In genomic region chr11:124897681-124898680, GRCh38 we compare ENCODE assay signal across 10 cellular contexts. TPM values are rescaled to one million over a fixed set of nuclear protein-coding genes. Genes with fewer than 3 reads are reported as not detected.
A peak's percentile ranks its signal among the peaks of the same experiment; 100 is the strongest.
DNase-seq lines count a peak whose midpoint lies in the region; ATAC-seq and TF ChIP-seq lines count a peak whose summit lies in the region.
"Had no signal": no experiment of that assay in that cellular context is flagged by ENCODE, and none has a peak within 500 bp of the region (broad histone marks: within the 10 kb centered on the region; RNA-seq: fewer than 3 reads in every experiment).

Gene ROBO4, minus strand, starts transcription at chr11:124897865. Its CDS starts 70 bp downstream, at chr11:124897795.

- H3K4me1 ChIP-seq in mesenchymal stem cell (ENCODE audit: control insufficient read depth, insufficient read depth, low read depth, low read length) = peaks cover 28% of the 10 kb centered on the region
- H3K4me1 ChIP-seq in uterus = no peaks in the 10 kb centered on the region

- H3K14ac ChIP-seq in mesenchymal stem cell (ENCODE audit: low read length in 2 of 2) = peak within 1 kb of the TSS in 1 of 2 experiments; percentile 49

- peak within 1 kb of the TSS; percentile 2 to 76 for H2BK12ac ChIP-seq in mesenchymal stem cell (ENCODE audit: low read length in 2 of 2)

- H3K4me3 Mint-ChIP-seq in T-helper 2 cell treated with Interferon-gamma antibody and Interleukin-4, amounts not matched to agents 5 μg/mL and 100 μg/mL, for 36 hours = no peak within 1 kb of the TSS
- no peak within 1 kb of the TSS for H3K4me3 Mint-ChIP-seq in stimulated activated naive B cell treated with anti-CD40 and anti-IgM and Interleukin-4, amounts not matched to agents 10 μg/mL and 1 μg/mL and 100 μg/mL, for 72 hours

- TF ChIP-seq CTCF in uterus (IDR thresholded peaks at IDR 0.05) = no peak

- H3K27ac Mint-ChIP-seq in T-helper 2 cell treated with Interferon-gamma antibody and Interleukin-4, amounts not matched to agents 5 μg/mL and 100 μg/mL, for 36 hours = peak within 1 kb of the TSS; percentile 12
- H3K27ac Mint-ChIP-seq in stimulated activated naive B cell treated with anti-CD40 and anti-IgM and Interleukin-4, amounts not matched to agents 10 μg/mL and 1 μg/mL and 100 μg/mL, for 72 hours = no peak within 1 kb of the TSS

- peak within 1 kb of the TSS; percentile 44 for H2BK15ac ChIP-seq in mesenchymal stem cell (ENCODE audit: low read depth, poor library complexity, severe bottlenecking)

- H3K9me3 ChIP-seq in mesenchymal stem cell (ENCODE audit: control insufficient read depth, low read length) = no peaks in the 10 kb centered on the region
- no peaks in the 10 kb centered on the region for H3K9me3 ChIP-seq in uterus

- peak within 1 kb of the TSS; percentile 87 for H3K27ac ChIP-seq in mesenchymal stem cell (ENCODE audit: low read length, poor library complexity, severe bottlenecking)
- peak within 1 kb of the TSS; percentile 32 to 61 for H3K27ac ChIP-seq in uterus
- H3K27ac ChIP-seq: 22Rv1, VCaP had no signal

- no peaks in the 10 kb centered on the region for H3K9me3 Mint-ChIP-seq in T-helper 2 cell treated with Interferon-gamma antibody and Interleukin-4, amounts not matched to agents 5 μg/mL and 100 μg/mL, for 36 hours
- no peaks in the 10 kb centered on the region for H3K9me3 Mint-ChIP-seq in stimulated activated naive B cell treated with anti-CD40 and anti-IgM and Interleukin-4, amounts not matched to agents 10 μg/mL and 1 μg/mL and 100 μg/mL, for 72 hours

- no peaks in the 10 kb centered on the region for H3K36me3 Mint-ChIP-seq in T-helper 2 cell treated with Interferon-gamma antibody and Interleukin-4, amounts not matched to agents 5 μg/mL and 100 μg/mL, for 36 hours (ENCODE audit: low read depth)
- H3K36me3 Mint-ChIP-seq in stimulated activated naive B cell treated with anti-CD40 and anti-IgM and Interleukin-4, amounts not matched to agents 10 μg/mL and 1 μg/mL and 100 μg/mL, for 72 hours = no peaks in the 10 kb centered on the region

- DNase-seq in T-helper 2 cell treated with Interferon-gamma antibody and Interleukin-4, amounts not matched to agents 5 μg/mL and 100 μg/mL, for 36 hours (ENCODE audit: low spot score) = no peak
- DNase-seq in T-helper 2 cell (no peak), ecto neural progenitor cell (ENCODE audit: low spot score) (peak; percentile 52), mesenchymal stem cell (peak; percentile 79), uterus (peak; percentile 26 to 56)
- DNase-seq in stimulated activated naive B cell treated with anti-CD40 and anti-IgM and Interleukin-4, amounts not matched to agents 10 μg/mL and 1 μg/mL and 100 μg/mL, for 72 hours = no peak

- peak within 1 kb of the TSS; percentile 54 for H2AK5ac ChIP-seq in mesenchymal stem cell (ENCODE audit: low read length, severe bottlenecking)

- intact Hi-C loops in uterus (cut with DNase I; ENCODE audit: low total_unique reads) = no loop called here

- H3K4ac ChIP-seq in mesenchymal stem cell (ENCODE audit: low read depth in 1 of 2, low read length in 2 of 2) = peak within 1 kb of the TSS; percentile 49 to 82

- H3K36me3 ChIP-seq in mesenchymal stem cell (ENCODE audit: control insufficient read depth in 1 of 2, insufficient read depth in 2 of 2, low read depth in 1 of 2, low read length in 2 of 2) (peaks cover 0 to 3% of the 10 kb centered on the region in 2 experiments), uterus (no peaks in the 10 kb centered on the region)

- peak within 1 kb of the TSS; percentile 87 for H4K91ac ChIP-seq in mesenchymal stem cell (ENCODE audit: low read length)

- TF ChIP-seq POLR2A in uterus (IDR thresholded peaks at IDR 0.05) = no peak

- peak within 1 kb of the TSS; percentile 92 for H4K8ac ChIP-seq in mesenchymal stem cell (ENCODE audit: low read length)

- H3K27me3 ChIP-seq in mesenchymal stem cell (ENCODE audit: control insufficient read depth in 1 of 2, insufficient read depth in 1 of 2, low read length in 2 of 2) (no peaks in the 10 kb centered on the region), uterus (no peaks in the 10 kb centered on the region)

- peak within 1 kb of the TSS; percentile 72 for H2AFZ ChIP-seq in mesenchymal stem cell (ENCODE audit: low read depth, low read length)

- peak within 1 kb of the TSS in 1 of 2 experiments; percentile 53 for H3K4me3 ChIP-seq in mesenchymal stem cell (ENCODE audit: insufficient read depth in 1 of 2, low read depth in 1 of 2, low read length in 2 of 2)
- peak within 1 kb of the TSS in 1 of 2 donors; percentile 21 for H3K4me3 ChIP-seq in uterus

- peak within 1 kb of the TSS; percentile 47 for H2BK5ac ChIP-seq in mesenchymal stem cell (ENCODE audit: low read depth, low read length, poor library complexity, severe bottlenecking)

- H3K23ac ChIP-seq in mesenchymal stem cell (ENCODE audit: low read length in 2 of 2) = no peak within 1 kb of the TSS

- peak within 1 kb of the TSS; percentile 35 for H2BK120ac ChIP-seq in mesenchymal stem cell (ENCODE audit: low read depth, low read length)

- peaks cover 25% of the 10 kb centered on the region for H3K27me3 Mint-ChIP-seq in T-helper 2 cell treated with Interferon-gamma antibody and Interleukin-4, amounts not matched to agents 5 μg/mL and 100 μg/mL, for 36 hours (ENCODE audit: low read depth)
- peaks cover 40 to 45% of the 10 kb centered on the region in 2 donors for H3K27me3 Mint-ChIP-seq in stimulated activated naive B cell treated with anti-CD40 and anti-IgM and Interleukin-4, amounts not matched to agents 10 μg/mL and 1 μg/mL and 100 μg/mL, for 72 hours

- H3K4me1 Mint-ChIP-seq in T-helper 2 cell treated with Interferon-gamma antibody and Interleukin-4, amounts not matched to agents 5 μg/mL and 100 μg/mL, for 36 hours (ENCODE audit: low read depth) = peaks cover 2% of the 10 kb centered on the region
- peaks cover 0 to 2% of the 10 kb centered on the region in 2 donors for H3K4me1 Mint-ChIP-seq in stimulated activated naive B cell treated with anti-CD40 and anti-IgM and Interleukin-4, amounts not matched to agents 10 μg/mL and 1 μg/mL and 100 μg/mL, for 72 hours

- no peak within 1 kb of the TSS for H3K4me2 ChIP-seq in mesenchymal stem cell (ENCODE audit: low read length, poor library complexity, severe bottlenecking)

- H3K18ac ChIP-seq in mesenchymal stem cell (ENCODE audit: low read depth in 1 of 2, low read length in 2 of 2) = peak within 1 kb of the TSS; percentile 63 to 68

- no peaks in the 10 kb centered on the region for H3K79me1 ChIP-seq in mesenchymal stem cell (replicated peaks; ENCODE audit: low read length, poor library complexity, severe bottlenecking)

- ATAC-seq in HG02870 (IDR thresholded peaks at IDR 0.05; ENCODE audit: unreplicated experiment) (no peak), HG02759 (IDR thresholded peaks at IDR 0.05; ENCODE audit: unreplicated experiment) (no peak)
- ATAC-seq in stimulated activated naive B cell treated with anti-CD40 and anti-IgM and Interleukin-4, amounts not matched to agents 10 μg/mL and 1 μg/mL and 100 μg/mL, for 72 hours (replicated peaks) = no peak

- peak within 1 kb of the TSS; percentile 78 for H3K9ac ChIP-seq in mesenchymal stem cell (ENCODE audit: low read length)

- WGBS in mesenchymal stem cell = 38% methylated on average over 14 of the region's 15 CpGs

RNA-seq across cellular contexts. Expression of gene ROBO4, which starts in this region (rescaled TPM):
- 0.17 TPM for polyA plus RNA-seq in mesenchymal stem cell (2013, experiment 1 of 2)
- polyA plus RNA-seq in mesenchymal stem cell (2013, experiment 2 of 2) = 0.22 TPM
- 10 to 100 TPM; 11.2 to 96.6 (median 46.6) TPM for total RNA-seq in uterus

Comparison
In these comparisons a context has a peak if more than half of its experiments do, and no peak if none do; other contexts are left out.
1. DNase-seq: peak in ecto neural progenitor cell (single experiment), mesenchymal stem cell (single experiment) and uterus (2 of 2); none in T-helper 2 cell treated with Interferon-gamma antibody and Interleukin-4, amounts not matched to agents 5 μg/mL and 100 μg/mL, for 36 hours (single experiment), T-helper 2 cell (0 of 5) and stimulated activated naive B cell treated with anti-CD40 and anti-IgM and Interleukin-4, amounts not matched to agents 10 μg/mL and 1 μg/mL and 100 μg/mL, for 72 hours (single experiment).